In the genomic region with DNA sequence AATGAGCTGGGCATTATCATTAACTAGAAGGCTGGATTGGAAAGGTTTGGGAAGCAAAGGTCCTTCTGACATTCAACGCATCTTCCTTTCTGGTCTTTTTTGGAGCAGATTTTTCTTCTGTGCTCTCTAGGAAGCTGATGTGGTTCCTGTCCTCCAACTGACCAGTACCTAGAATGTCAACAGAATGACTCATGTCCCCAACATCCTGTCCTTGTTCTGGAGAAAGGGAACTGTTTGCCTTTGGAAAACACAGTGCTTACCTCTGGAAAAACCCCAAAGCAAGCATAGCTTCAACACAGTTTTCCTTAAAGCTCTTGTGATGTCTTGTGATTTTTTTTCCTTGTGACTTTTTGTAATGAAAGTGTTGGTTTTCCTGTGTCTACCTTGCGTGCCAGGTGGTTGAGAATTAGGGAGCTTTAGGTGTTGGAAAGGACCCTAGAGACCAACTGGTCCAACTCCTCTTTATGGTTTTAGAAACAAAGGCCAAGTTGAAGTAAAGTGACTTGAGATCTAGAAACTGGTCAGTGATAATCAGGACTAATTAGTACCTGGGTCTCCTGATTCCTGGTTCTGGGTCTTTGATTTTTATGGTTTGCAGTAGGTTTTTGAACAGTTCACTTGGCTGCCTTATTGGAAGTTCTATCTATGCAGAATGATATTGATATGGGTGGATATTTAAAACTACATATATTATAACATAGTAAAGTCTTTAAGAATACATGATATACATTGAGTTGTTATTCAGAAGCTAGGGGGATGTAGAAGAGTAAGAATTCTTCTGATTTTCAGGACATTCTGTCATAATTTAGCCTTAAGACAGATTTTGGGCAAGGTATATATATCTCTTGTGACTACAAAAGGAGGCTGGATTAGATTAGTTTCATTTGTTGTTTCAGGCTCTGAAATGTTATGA, we compare ENCODE assay signal across 1 cellular context.
TF ChIP-seq lines count a peak whose summit lies in the region.

No MANE protein-coding gene starts in this region.

TF ChIP-seq in HepG2, 621 proteins besides CTCF, POLR2A, EP300 and RAD21 (continued from another document and continues in another):
- TF ChIP-seq, protein P1, sequence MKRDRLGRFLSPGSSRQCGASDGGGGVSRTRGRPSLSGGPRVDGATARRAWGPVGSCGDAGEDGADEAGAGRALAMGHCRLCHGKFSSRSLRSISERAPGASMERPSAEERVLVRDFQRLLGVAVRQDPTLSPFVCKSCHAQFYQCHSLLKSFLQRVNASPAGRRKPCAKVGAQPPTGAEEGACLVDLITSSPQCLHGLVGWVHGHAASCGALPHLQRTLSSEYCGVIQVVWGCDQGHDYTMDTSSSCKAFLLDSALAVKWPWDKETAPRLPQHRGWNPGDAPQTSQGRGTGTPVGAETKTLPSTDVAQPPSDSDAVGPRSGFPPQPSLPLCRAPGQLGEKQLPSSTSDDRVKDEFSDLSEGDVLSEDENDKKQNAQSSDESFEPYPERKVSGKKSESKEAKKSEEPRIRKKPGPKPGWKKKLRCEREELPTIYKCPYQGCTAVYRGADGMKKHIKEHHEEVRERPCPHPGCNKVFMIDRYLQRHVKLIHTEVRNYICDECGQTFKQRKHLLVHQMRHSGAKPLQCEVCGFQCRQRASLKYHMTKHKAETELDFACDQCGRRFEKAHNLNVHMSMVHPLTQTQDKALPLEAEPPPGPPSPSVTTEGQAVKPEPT (CRISPR knock-in tag; IDR thresholded peaks at IDR 0.05; ENCODE audit: low read depth): no peak
- TF ChIP-seq SAP130 (CRISPR knock-in tag; IDR thresholded peaks at IDR 0.05; ENCODE audit: low read depth) (peak; percentile 93), ISX (CRISPR knock-in tag; conservative IDR thresholded peaks at IDR 0.05) (no peak), SIX1 (CRISPR knock-in tag; IDR thresholded peaks at IDR 0.05; ENCODE audit: borderline replicate concordance) (peak; percentile 59; the same call in 1 of the 2 replicates), ZNF616 (CRISPR knock-in tag; IDR thresholded peaks at IDR 0.05; ENCODE audit: low read depth) (no peak), SP1 (IDR thresholded peaks at IDR 0.05) (no peak), SP1 (CRISPR knock-in tag; IDR thresholded peaks at IDR 0.05) (no peak), MED13 (CRISPR knock-in tag; IDR thresholded peaks at IDR 0.05) (0 out of 2 replicates have a peak, but pooled peaks have one; percentile 10), RFX3 (CRISPR knock-in tag; IDR thresholded peaks at IDR 0.05) (peak; percentile 31; the same call in 1 of the 2 replicates), SOX6 (IDR thresholded peaks at IDR 0.05) (no peak), SOX6 (CRISPR knock-in tag; IDR thresholded peaks at IDR 0.05) (peak; percentile 96), ZBTB20 (CRISPR knock-in tag; IDR thresholded peaks at IDR 0.05; ENCODE audit: borderline replicate concordance, low read depth) (peak; percentile 68; the same call in 1 of the 2 replicates), ZNF878 (CRISPR knock-in tag; IDR thresholded peaks at IDR 0.05) (peak; percentile 95), NBN (conservative IDR thresholded peaks at IDR 0.05) (no peak), ISL2 (CRISPR knock-in tag; IDR thresholded peaks at IDR 0.05) (peak; percentile 90), ZNF317 (CRISPR knock-in tag; IDR thresholded peaks at IDR 0.05) (no peak), RBM39 (IDR thresholded peaks at IDR 0.05; ENCODE audit: low read depth, low read length, poor library complexity, severe bottlenecking) (no peak), ZFP37 (CRISPR knock-in tag; IDR thresholded peaks at IDR 0.05; ENCODE audit: borderline replicate concordance) (no peak), ZKSCAN1 (IDR thresholded peaks at IDR 0.05; ENCODE audit: low read length) (peak; percentile 58), GFI1 (CRISPR knock-in tag; IDR thresholded peaks at IDR 0.05; ENCODE audit: borderline replicate concordance) (peak; percentile 66), ZNF572 (CRISPR knock-in tag; IDR thresholded peaks at IDR 0.05) (no peak), ARHGAP35 (CRISPR knock-in tag; IDR thresholded peaks at IDR 0.05; ENCODE audit: borderline replicate concordance) (no peak), MIXL1 (CRISPR knock-in tag; IDR thresholded peaks at IDR 0.05) (peak; percentile 73), ZNF383 (CRISPR knock-in tag; IDR thresholded peaks at IDR 0.05; ENCODE audit: borderline replicate concordance) (no peak), PCBP2 (optimal IDR thresholded peaks at IDR 0.05; ENCODE audit: low read depth, low read length, poor library complexity, severe bottlenecking) (no peak), ZNF816 (CRISPR knock-in tag; IDR thresholded peaks at IDR 0.05; ENCODE audit: borderline replicate concordance) (peak; percentile 71), PHF8 (CRISPR knock-in tag; IDR thresholded peaks at IDR 0.05) (peak; percentile 38; the same call in 1 of the 2 replicates), ARNTL (CRISPR knock-in tag; IDR thresholded peaks at IDR 0.05) (peak; percentile 72; the same call in 1 of the 2 replicates), ZSCAN12 (CRISPR knock-in tag; IDR thresholded peaks at IDR 0.05) (no peak), SNRNP70 (IDR thresholded peaks at IDR 0.05; ENCODE audit: low read depth, low read length) (no peak), ZNF557 (CRISPR knock-in tag; IDR thresholded peaks at IDR 0.05) (no peak), FOXA3 (CRISPR knock-in tag; IDR thresholded peaks at IDR 0.05) (peak; percentile 99)
- TF ChIP-seq, protein P2, sequence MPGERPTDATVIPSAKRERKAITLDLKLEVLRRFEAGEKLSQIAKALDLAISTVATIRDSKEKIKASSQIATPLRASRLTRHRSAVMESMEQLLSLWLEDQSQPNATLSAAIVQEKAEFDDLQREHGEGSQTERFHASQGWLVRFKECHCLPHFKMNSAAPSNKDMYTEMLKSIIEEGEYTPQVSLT (CRISPR knock-in tag; IDR thresholded peaks at IDR 0.05; ENCODE audit: borderline replicate concordance, low read depth): peak; percentile 53; the same call in 1 of the 2 replicates
- TF ChIP-seq, protein P3, sequence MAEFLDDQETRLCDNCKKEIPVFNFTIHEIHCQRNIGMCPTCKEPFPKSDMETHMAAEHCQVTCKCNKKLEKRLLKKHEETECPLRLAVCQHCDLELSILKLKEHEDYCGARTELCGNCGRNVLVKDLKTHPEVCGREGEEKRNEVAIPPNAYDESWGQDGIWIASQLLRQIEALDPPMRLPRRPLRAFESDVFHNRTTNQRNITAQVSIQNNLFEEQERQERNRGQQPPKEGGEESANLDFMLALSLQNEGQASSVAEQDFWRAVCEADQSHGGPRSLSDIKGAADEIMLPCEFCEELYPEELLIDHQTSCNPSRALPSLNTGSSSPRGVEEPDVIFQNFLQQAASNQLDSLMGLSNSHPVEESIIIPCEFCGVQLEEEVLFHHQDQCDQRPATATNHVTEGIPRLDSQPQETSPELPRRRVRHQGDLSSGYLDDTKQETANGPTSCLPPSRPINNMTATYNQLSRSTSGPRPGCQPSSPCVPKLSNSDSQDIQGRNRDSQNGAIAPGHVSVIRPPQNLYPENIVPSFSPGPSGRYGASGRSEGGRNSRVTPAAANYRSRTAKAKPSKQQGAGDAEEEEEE (CRISPR knock-in tag; IDR thresholded peaks at IDR 0.05; ENCODE audit: borderline replicate concordance): no peak
- TF ChIP-seq, protein P4, sequence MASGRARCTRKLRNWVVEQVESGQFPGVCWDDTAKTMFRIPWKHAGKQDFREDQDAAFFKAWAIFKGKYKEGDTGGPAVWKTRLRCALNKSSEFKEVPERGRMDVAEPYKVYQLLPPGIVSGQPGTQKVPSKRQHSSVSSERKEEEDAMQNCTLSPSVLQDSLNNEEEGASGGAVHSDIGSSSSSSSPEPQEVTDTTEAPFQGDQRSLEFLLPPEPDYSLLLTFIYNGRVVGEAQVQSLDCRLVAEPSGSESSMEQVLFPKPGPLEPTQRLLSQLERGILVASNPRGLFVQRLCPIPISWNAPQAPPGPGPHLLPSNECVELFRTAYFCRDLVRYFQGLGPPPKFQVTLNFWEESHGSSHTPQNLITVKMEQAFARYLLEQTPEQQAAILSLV (CRISPR knock-in tag; IDR thresholded peaks at IDR 0.05; ENCODE audit: borderline replicate concordance): no peak; the same call in 1 of the 2 replicates
- TF ChIP-seq, protein P5, sequence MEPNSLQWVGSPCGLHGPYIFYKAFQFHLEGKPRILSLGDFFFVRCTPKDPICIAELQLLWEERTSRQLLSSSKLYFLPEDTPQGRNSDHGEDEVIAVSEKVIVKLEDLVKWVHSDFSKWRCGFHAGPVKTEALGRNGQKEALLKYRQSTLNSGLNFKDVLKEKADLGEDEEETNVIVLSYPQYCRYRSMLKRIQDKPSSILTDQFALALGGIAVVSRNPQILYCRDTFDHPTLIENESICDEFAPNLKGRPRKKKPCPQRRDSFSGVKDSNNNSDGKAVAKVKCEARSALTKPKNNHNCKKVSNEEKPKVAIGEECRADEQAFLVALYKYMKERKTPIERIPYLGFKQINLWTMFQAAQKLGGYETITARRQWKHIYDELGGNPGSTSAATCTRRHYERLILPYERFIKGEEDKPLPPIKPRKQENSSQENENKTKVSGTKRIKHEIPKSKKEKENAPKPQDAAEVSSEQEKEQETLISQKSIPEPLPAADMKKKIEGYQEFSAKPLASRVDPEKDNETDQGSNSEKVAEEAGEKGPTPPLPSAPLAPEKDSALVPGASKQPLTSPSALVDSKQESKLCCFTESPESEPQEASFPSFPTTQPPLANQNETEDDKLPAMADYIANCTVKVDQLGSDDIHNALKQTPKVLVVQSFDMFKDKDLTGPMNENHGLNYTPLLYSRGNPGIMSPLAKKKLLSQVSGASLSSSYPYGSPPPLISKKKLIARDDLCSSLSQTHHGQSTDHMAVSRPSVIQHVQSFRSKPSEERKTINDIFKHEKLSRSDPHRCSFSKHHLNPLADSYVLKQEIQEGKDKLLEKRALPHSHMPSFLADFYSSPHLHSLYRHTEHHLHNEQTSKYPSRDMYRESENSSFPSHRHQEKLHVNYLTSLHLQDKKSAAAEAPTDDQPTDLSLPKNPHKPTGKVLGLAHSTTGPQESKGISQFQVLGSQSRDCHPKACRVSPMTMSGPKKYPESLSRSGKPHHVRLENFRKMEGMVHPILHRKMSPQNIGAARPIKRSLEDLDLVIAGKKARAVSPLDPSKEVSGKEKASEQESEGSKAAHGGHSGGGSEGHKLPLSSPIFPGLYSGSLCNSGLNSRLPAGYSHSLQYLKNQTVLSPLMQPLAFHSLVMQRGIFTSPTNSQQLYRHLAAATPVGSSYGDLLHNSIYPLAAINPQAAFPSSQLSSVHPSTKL (CRISPR knock-in tag; IDR thresholded peaks at IDR 0.05): peak; percentile 99
- TF ChIP-seq, protein P6, sequence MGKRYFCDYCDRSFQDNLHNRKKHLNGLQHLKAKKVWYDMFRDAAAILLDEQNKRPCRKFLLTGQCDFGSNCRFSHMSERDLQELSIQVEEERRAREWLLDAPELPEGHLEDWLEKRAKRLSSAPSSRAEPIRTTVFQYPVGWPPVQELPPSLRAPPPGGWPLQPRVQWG (CRISPR knock-in tag; IDR thresholded peaks at IDR 0.05; ENCODE audit: borderline replicate concordance, low read depth): no peak
- TF ChIP-seq, protein P7, sequence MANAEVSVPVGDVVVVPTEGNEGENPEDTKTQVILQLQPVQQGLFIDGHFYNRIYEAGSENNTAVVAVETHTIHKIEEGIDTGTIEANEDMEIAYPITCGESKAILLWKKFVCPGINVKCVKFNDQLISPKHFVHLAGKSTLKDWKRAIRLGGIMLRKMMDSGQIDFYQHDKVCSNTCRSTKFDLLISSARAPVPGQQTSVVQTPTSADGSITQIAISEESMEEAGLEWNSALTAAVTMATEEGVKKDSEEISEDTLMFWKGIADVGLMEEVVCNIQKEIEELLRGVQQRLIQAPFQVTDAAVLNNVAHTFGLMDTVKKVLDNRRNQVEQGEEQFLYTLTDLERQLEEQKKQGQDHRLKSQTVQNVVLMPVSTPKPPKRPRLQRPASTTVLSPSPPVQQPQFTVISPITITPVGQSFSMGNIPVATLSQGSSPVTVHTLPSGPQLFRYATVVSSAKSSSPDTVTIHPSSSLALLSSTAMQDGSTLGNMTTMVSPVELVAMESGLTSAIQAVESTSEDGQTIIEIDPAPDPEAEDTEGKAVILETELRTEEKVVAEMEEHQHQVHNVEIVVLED (CRISPR knock-in tag; IDR thresholded peaks at IDR 0.05; ENCODE audit: borderline replicate concordance): peak; percentile 17; the same call in 1 of the 2 replicates
- TF ChIP-seq, protein P8, sequence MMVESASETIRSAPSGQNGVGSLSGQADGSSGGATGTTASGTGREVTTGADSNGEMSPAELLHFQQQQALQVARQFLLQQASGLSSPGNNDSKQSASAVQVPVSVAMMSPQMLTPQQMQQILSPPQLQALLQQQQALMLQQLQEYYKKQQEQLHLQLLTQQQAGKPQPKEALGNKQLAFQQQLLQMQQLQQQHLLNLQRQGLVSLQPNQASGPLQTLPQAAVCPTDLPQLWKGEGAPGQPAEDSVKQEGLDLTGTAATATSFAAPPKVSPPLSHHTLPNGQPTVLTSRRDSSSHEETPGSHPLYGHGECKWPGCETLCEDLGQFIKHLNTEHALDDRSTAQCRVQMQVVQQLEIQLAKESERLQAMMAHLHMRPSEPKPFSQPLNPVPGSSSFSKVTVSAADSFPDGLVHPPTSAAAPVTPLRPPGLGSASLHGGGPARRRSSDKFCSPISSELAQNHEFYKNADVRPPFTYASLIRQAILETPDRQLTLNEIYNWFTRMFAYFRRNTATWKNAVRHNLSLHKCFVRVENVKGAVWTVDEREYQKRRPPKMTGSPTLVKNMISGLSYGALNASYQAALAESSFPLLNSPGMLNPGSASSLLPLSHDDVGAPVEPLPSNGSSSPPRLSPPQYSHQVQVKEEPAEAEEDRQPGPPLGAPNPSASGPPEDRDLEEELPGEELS (CRISPR knock-in tag; IDR thresholded peaks at IDR 0.05): peak; percentile 94
- TF ChIP-seq, protein P9, sequence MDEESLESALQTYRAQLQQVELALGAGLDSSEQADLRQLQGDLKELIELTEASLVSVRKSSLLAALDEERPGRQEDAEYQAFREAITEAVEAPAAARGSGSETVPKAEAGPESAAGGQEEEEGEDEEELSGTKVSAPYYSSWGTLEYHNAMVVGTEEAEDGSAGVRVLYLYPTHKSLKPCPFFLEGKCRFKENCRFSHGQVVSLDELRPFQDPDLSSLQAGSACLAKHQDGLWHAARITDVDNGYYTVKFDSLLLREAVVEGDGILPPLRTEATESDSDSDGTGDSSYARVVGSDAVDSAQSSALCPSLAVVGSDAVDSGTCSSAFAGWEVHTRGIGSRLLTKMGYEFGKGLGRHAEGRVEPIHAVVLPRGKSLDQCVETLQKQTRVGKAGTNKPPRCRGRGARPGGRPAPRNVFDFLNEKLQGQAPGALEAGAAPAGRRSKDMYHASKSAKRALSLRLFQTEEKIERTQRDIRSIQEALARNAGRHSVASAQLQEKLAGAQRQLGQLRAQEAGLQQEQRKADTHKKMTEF (CRISPR knock-in tag; IDR thresholded peaks at IDR 0.05): peak; percentile 91
- TF ChIP-seq, protein P10, sequence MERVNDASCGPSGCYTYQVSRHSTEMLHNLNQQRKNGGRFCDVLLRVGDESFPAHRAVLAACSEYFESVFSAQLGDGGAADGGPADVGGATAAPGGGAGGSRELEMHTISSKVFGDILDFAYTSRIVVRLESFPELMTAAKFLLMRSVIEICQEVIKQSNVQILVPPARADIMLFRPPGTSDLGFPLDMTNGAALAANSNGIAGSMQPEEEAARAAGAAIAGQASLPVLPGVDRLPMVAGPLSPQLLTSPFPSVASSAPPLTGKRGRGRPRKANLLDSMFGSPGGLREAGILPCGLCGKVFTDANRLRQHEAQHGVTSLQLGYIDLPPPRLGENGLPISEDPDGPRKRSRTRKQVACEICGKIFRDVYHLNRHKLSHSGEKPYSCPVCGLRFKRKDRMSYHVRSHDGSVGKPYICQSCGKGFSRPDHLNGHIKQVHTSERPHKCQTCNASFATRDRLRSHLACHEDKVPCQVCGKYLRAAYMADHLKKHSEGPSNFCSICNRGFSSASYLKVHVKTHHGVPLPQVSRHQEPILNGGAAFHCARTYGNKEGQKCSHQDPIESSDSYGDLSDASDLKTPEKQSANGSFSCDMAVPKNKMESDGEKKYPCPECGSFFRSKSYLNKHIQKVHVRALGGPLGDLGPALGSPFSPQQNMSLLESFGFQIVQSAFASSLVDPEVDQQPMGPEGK (CRISPR knock-in tag; IDR thresholded peaks at IDR 0.05): peak; percentile 71; the same call in 1 of the 2 replicates
